ENCODE assay signal across 1 cellular context in genomic region chr17:42975265-42975664, GRCh38.
A peak's percentile ranks its signal among the peaks of the same experiment; 100 is the strongest.
TF ChIP-seq lines count a peak whose summit lies in the region.

No MANE protein-coding gene starts in this region.

TF ChIP-seq in HepG2, 621 proteins besides CTCF, POLR2A, EP300 and RAD21 (continues in another document):
- TF ChIP-seq ZNF777 (CRISPR knock-in tag; IDR thresholded peaks at IDR 0.05) (no peak), FOXA3 (CRISPR knock-in tag; IDR thresholded peaks at IDR 0.05) (0 out of 2 replicates have a peak, but pooled peaks have one; percentile 6), ZBTB10 (CRISPR knock-in tag; IDR thresholded peaks at IDR 0.05; ENCODE audit: borderline replicate concordance) (no peak), ZNF790 (CRISPR knock-in tag; IDR thresholded peaks at IDR 0.05; ENCODE audit: borderline replicate concordance) (no peak), ZNF343 (CRISPR knock-in tag; IDR thresholded peaks at IDR 0.05) (no peak), ZSCAN21 (CRISPR knock-in tag; IDR thresholded peaks at IDR 0.05; ENCODE audit: borderline replicate concordance) (no peak), ZNF704 (CRISPR knock-in tag; IDR thresholded peaks at IDR 0.05; ENCODE audit: borderline replicate concordance) (no peak), ZNF12 (CRISPR knock-in tag; IDR thresholded peaks at IDR 0.05) (no peak), ELF3 (CRISPR knock-in tag; IDR thresholded peaks at IDR 0.05) (peak; percentile 52; the same call in 1 of the 2 replicates), ZBTB40 (IDR thresholded peaks at IDR 0.05) (no peak), ZBTB40 (CRISPR knock-in tag; IDR thresholded peaks at IDR 0.05) (no peak), KLF11 (CRISPR knock-in tag; IDR thresholded peaks at IDR 0.05) (0 out of 2 replicates have a peak, but pooled peaks have one; percentile 43), HNF4A (CRISPR knock-in tag; IDR thresholded peaks at IDR 0.05) (peak; percentile 57), NFIC (IDR thresholded peaks at IDR 0.05; ENCODE audit: low read length) (no peak), ZNF839 (CRISPR knock-in tag; IDR thresholded peaks at IDR 0.05; ENCODE audit: borderline replicate concordance) (no peak), ZNF598 (CRISPR knock-in tag; IDR thresholded peaks at IDR 0.05; ENCODE audit: borderline replicate concordance) (no peak), TRIM22 (IDR thresholded peaks at IDR 0.05) (no peak), IKZF1 (IDR thresholded peaks at IDR 0.05) (no peak), NFATC3 (CRISPR knock-in tag; IDR thresholded peaks at IDR 0.05) (no peak), HOXA3 (CRISPR knock-in tag; IDR thresholded peaks at IDR 0.05) (peak; percentile 21; the same call in 1 of the 2 replicates), GATAD2A (CRISPR knock-in tag; IDR thresholded peaks at IDR 0.05) (peak; percentile 39; the same call in 1 of the 2 replicates), PHF5A (CRISPR knock-in tag; IDR thresholded peaks at IDR 0.05; ENCODE audit: low read depth, unreplicated experiment) (no peak), ARID5B (CRISPR knock-in tag; IDR thresholded peaks at IDR 0.05) (peak; percentile 59), ZZZ3 (CRISPR knock-in tag; IDR thresholded peaks at IDR 0.05; ENCODE audit: borderline replicate concordance) (no peak), KAT8 (CRISPR knock-in tag; IDR thresholded peaks at IDR 0.05) (peak; percentile 41; the same call in 1 of the 2 replicates), MYPOP (CRISPR knock-in tag; IDR thresholded peaks at IDR 0.05) (no peak), GFI1 (CRISPR knock-in tag; IDR thresholded peaks at IDR 0.05; ENCODE audit: borderline replicate concordance) (no peak), ATF5 (CRISPR knock-in tag; IDR thresholded peaks at IDR 0.05; ENCODE audit: low read depth) (no peak), RARA (CRISPR knock-in tag; IDR thresholded peaks at IDR 0.05) (peak; percentile 68; the same call in 1 of the 2 replicates), ZNF589 (CRISPR knock-in tag; conservative IDR thresholded peaks at IDR 0.05) (no peak), ZC3H4 (CRISPR knock-in tag; IDR thresholded peaks at IDR 0.05; ENCODE audit: borderline replicate concordance) (no peak), PPARG (CRISPR knock-in tag; conservative IDR thresholded peaks at IDR 0.05) (0 out of 2 replicates have a peak, but pooled peaks have one; percentile 40), HIVEP1 (CRISPR knock-in tag; IDR thresholded peaks at IDR 0.05) (no peak), ZNF230 (CRISPR knock-in tag; IDR thresholded peaks at IDR 0.05) (no peak), NFIB (CRISPR knock-in tag; IDR thresholded peaks at IDR 0.05; ENCODE audit: borderline replicate concordance) (no peak), ZNF496 (CRISPR knock-in tag; IDR thresholded peaks at IDR 0.05; ENCODE audit: insufficient replicate concordance) (no peak), NFKBIZ (CRISPR knock-in tag; IDR thresholded peaks at IDR 0.05) (no peak), ZNF280D (CRISPR knock-in tag; IDR thresholded peaks at IDR 0.05) (no peak)
